19 cellular contexts compared by ENCODE assay signal in the genomic region with DNA sequence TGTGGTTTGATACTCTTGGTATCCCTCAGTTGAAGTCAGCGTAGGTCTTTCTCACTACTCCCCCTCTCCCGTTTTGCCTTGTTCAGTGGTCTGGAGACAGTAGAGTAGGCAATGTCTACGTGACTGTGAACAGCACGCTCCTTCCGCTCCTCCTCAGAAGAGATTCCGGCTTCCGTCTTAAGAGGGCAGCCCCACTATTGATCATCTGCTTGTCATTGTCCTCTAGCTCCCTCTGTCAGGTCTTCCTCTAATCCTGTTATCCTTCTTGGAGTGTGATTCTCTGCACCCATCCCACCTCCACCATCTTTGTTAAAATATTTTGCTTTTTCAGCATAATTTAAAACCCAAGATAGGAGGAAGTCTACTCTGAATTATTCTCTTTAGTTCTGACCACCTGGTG.
DNase-seq lines count a peak whose midpoint lies in the region; ATAC-seq and TF ChIP-seq lines count a peak whose summit lies in the region.
"Had no signal": no experiment of that assay in that cellular context is flagged by ENCODE, and none has a peak within 500 bp of the region (broad histone marks: within the 10 kb centered on the region; RNA-seq: fewer than 3 reads in every experiment).

No MANE protein-coding gene starts in this region.

- WGBS in iPS DF 6.9 (ENCODE audit: insufficient coverage, insufficient read length) = no CpG with 5 or more reads among the region's 7 CpGs

- H3K4me3 ChIP-seq in HCT116 (replicated peaks in 1 of 2; ENCODE audit: low read depth in 1 of 2, low read length in 2 of 2) (no peak overlapping the region), Panc1 (ENCODE audit: low read depth in 2 of 2, low read length in 2 of 2) (no peak overlapping the region), iPS DF 6.9 (ENCODE audit: low read length) (no peak overlapping the region)
- H3K4me3 ChIP-seq: ascending aorta, upper lobe of right lung had no signal

- DNase-seq in ACHN = peak; percentile 11
- peak; percentile 8 for DNase-seq in HCT116 (ENCODE audit: low read depth, low spot score)
- no peak for DNase-seq in Panc1 (ENCODE audit: low read depth, low spot score)
- peak; percentile 39 for DNase-seq in iPS DF 6.9 (ENCODE audit: low read depth, low spot score)
- no peak for DNase-seq in SW 1271 (lab: John Stamatoyannopoulos, UW)
- DNase-seq in activated T-helper 2 cell treated with anti-CD3 and anti-CD28 coated beads, Interferon-gamma antibody, Interleukin-2, Interleukin-4, amounts not matched to agents 10 μg/mL and 5 μg/mL and 100 μg/mL, durations not matched to agents 14 hours and 24 hours and 36 hours (ENCODE audit: low spot score) = no peak
- DNase-seq: activated naive CD4-positive, alpha-beta T cell treated with Interleukin-2 at 50 U/mL for 16 hours; CD8-positive, alpha-beta memory T cell; DMS79 treated with DMSO at 0.1 percent for 48 hours; Kasumi-1; NCI-H1417; NK-92 treated with Interleukin-12 subunit alpha and Interleukin-12 subunit beta, amount 100 ng/mL, for 24 hours; right cardiac atrium; T-cell; upper lobe of right lung had no signal

- no peaks in the 10 kb centered on the region for H3K9me3 Mint-ChIP-seq in activated T-helper 2 cell treated with anti-CD3 and anti-CD28 coated beads, Interferon-gamma antibody, Interleukin-2, Interleukin-4, amounts not matched to agents 10 μg/mL and 5 μg/mL and 100 μg/mL, durations not matched to agents 14 hours and 24 hours and 36 hours
- H3K9me3 Mint-ChIP-seq: stimulated activated naive CD8-positive, alpha-beta T cell treated with anti-CD3 and anti-CD28 coated beads, Interleukin-15, Interleukin-2, amounts not matched to agents 100 ng/mL and 50 ng/mL, for 24 hours; T-cell had no signal

- H3K4me3 Mint-ChIP-seq in activated T-helper 2 cell treated with anti-CD3 and anti-CD28 coated beads, Interferon-gamma antibody, Interleukin-2, Interleukin-4, amounts not matched to agents 10 μg/mL and 5 μg/mL and 100 μg/mL, durations not matched to agents 14 hours and 24 hours and 36 hours (ENCODE audit: low read depth) = no peak overlapping the region
- H3K4me3 Mint-ChIP-seq: CD8-positive, alpha-beta memory T cell; stimulated activated naive CD8-positive, alpha-beta T cell treated with anti-CD3 and anti-CD28 coated beads, Interleukin-15, Interleukin-2, amounts not matched to agents 100 ng/mL and 50 ng/mL, for 24 hours; T-cell had no signal

- H3K36me3 Mint-ChIP-seq in activated T-helper 2 cell treated with anti-CD3 and anti-CD28 coated beads, Interferon-gamma antibody, Interleukin-2, Interleukin-4, amounts not matched to agents 10 μg/mL and 5 μg/mL and 100 μg/mL, durations not matched to agents 14 hours and 24 hours and 36 hours (ENCODE audit: low read depth) = no peaks in the 10 kb centered on the region
- H3K36me3 Mint-ChIP-seq: CD8-positive, alpha-beta memory T cell; T-cell had no signal

- no peak overlapping the region for H3K9ac ChIP-seq in HCT116 (ENCODE audit: low read length)

- TF ChIP-seq RAD21 in HCT116 (IDR thresholded peaks at IDR 0.05; ENCODE audit: low read depth) = peak; percentile 33; the same call in 1 of the 2 replicates

- CTCF ChIA-PET in HCT116 (lab: Charles Lee) = no interaction called here
- CTCF ChIA-PET in Panc1 (lab: Charles Lee) = no interaction called here

- RAD21 ChIA-PET in HCT116 (lab: Charles Lee; ENCODE audit: low non-redundant PET in 1 of 2, low total read pairs in 2 of 2, uncharacterized antibody in 2 of 2, unreplicated experiment in 2 of 2) = no interaction called here

- H3K9me3 ChIP-seq in HCT116 (ENCODE audit: control insufficient read depth in 1 of 2, insufficient read depth in 1 of 2, low read depth in 1 of 2, low read length in 2 of 2) (no peaks in the 10 kb centered on the region), Panc1 (ENCODE audit: control insufficient read depth, insufficient read depth, low read depth, low read length) (no peaks in the 10 kb centered on the region), iPS DF 6.9 (ENCODE audit: control insufficient read depth, insufficient read depth, low read length) (no peaks in the 10 kb centered on the region)
- H3K9me3 ChIP-seq: ascending aorta, upper lobe of right lung had no signal

- no peak for TF ChIP-seq POLR2A in HCT116 (IDR thresholded peaks at IDR 0.05; ENCODE audit: borderline replicate concordance, extremely low read depth, insufficient read depth, insufficient read length)

- no peaks in the 10 kb centered on the region for H3K9me2 ChIP-seq in HCT116 (ENCODE audit: insufficient read depth)

- no peak overlapping the region for H3K4me2 ChIP-seq in HCT116 (ENCODE audit: low read length)

- H3K27ac ChIP-seq in HCT116 (ENCODE audit: low read depth, low read length) = no peak overlapping the region
- H3K27ac ChIP-seq in Panc1 (ENCODE audit: low read length) = no peak overlapping the region
- H3K27ac ChIP-seq in iPS DF 6.9 (ENCODE audit: low read length) = no peak overlapping the region
- H3K27ac ChIP-seq: ascending aorta, upper lobe of right lung had no signal

- H2AFZ ChIP-seq in HCT116 (ENCODE audit: low read depth, low read length, poor library complexity, severe bottlenecking) = no peak overlapping the region

- H3K36me3 ChIP-seq in HCT116 (ENCODE audit: control insufficient read depth in 1 of 2, insufficient read depth in 2 of 2, low read length in 2 of 2) (no peaks in the 10 kb centered on the region), Panc1 (ENCODE audit: control insufficient read depth, insufficient read depth, low read length) (no peaks in the 10 kb centered on the region), iPS DF 6.9 (ENCODE audit: control insufficient read depth, insufficient read depth, low read length) (no peaks in the 10 kb centered on the region)
- H3K36me3 ChIP-seq: ascending aorta, upper lobe of right lung had no signal

- H3K4me1 ChIP-seq in HCT116 (ENCODE audit: control insufficient read depth in 1 of 2, insufficient read depth in 2 of 2, low read length in 2 of 2) (no peaks in the 10 kb centered on the region), Panc1 (ENCODE audit: control insufficient read depth, insufficient read depth, low read length) (no peaks in the 10 kb centered on the region), iPS DF 6.9 (ENCODE audit: control insufficient read depth, insufficient read depth, low read length) (no peaks in the 10 kb centered on the region)
- H3K4me1 ChIP-seq: ascending aorta, upper lobe of right lung had no signal

- POLR2A ChIA-PET in HCT116 (lab: Charles Lee) (no interaction called here), Panc1 (lab: Charles Lee) (no interaction called here)

- H3K27me3 ChIP-seq in HCT116 (ENCODE audit: insufficient read depth, low read length) = no peaks in the 10 kb centered on the region
- H3K27me3 ChIP-seq in Panc1 (ENCODE audit: control insufficient read depth, insufficient read depth, low read length) = no peaks in the 10 kb centered on the region; the same call in 1 of the 2 replicates
- no peaks in the 10 kb centered on the region for H3K27me3 ChIP-seq in iPS DF 6.9 (ENCODE audit: control insufficient read depth, insufficient read depth, low read length)
- H3K27me3 ChIP-seq: ascending aorta, upper lobe of right lung had no signal

- no peaks in the 10 kb centered on the region for H3K27me3 Mint-ChIP-seq in activated T-helper 2 cell treated with anti-CD3 and anti-CD28 coated beads, Interferon-gamma antibody, Interleukin-2, Interleukin-4, amounts not matched to agents 10 μg/mL and 5 μg/mL and 100 μg/mL, durations not matched to agents 14 hours and 24 hours and 36 hours (ENCODE audit: low read depth)

- H4K20me1 ChIP-seq in HCT116 (ENCODE audit: insufficient read depth) = no peaks in the 10 kb centered on the region

- intact Hi-C loops in HCT116 (cut with micrococcal nuclease) = no loop called here
- intact Hi-C loops in Panc1 (cut with micrococcal nuclease; ENCODE audit: unreplicated experiment) = no loop called here
- intact Hi-C loops in activated T-helper 2 cell treated with anti-CD3 and anti-CD28 coated beads, Interferon-gamma antibody, Interleukin-2, Interleukin-4, amounts not matched to agents 10 μg/mL and 5 μg/mL and 100 μg/mL, durations not matched to agents 14 hours and 24 hours and 36 hours (cut with micrococcal nuclease) = no loop called here

- in situ Hi-C loops in ACHN (cut with HindIII; ENCODE audit: low pct_ligation_motif_present, low pct_unique_long_range_greater_than_20kb, low sequenced_read_pairs) = no loop called here
- in situ Hi-C loops in Panc1 (cut with HindIII; ENCODE audit: low pct_unique_long_range_greater_than_20kb, low sequenced_read_pairs) = no loop called here

- H3K4me1 Mint-ChIP-seq in activated T-helper 2 cell treated with anti-CD3 and anti-CD28 coated beads, Interferon-gamma antibody, Interleukin-2, Interleukin-4, amounts not matched to agents 10 μg/mL and 5 μg/mL and 100 μg/mL, durations not matched to agents 14 hours and 24 hours and 36 hours (ENCODE audit: low read depth) = no peaks in the 10 kb centered on the region
- H3K4me1 Mint-ChIP-seq: CD8-positive, alpha-beta memory T cell; T-cell had no signal

- H3K79me2 ChIP-seq in HCT116 (ENCODE audit: insufficient read depth, low read length) = no peaks in the 10 kb centered on the region

- TF ChIP-seq CTCF in HCT116 (IDR thresholded peaks at IDR 0.05 in 2 of 3, conservative IDR thresholded peaks at IDR 0.05 in 1 of 3; ENCODE audit: borderline replicate concordance in 1 of 3, insufficient read depth in 1 of 3, low read depth in 2 of 3, low read length in 2 of 3) = peak in 2 of 3 experiments; percentile 24 to 57; a peak in 2 of 6 replicates
- TF ChIP-seq CTCF in Panc1 (IDR thresholded peaks at IDR 0.05) = peak; percentile 13

- no TSS peak for BruUV-seq in HCT116 (replicated peaks; lab: Mats Ljungman, UMichigan)
- no TSS peak for BruUV-seq in Panc1 (replicated peaks; lab: Mats Ljungman, UMichigan)

- no peak overlapping the region for H3K27ac Mint-ChIP-seq in activated T-helper 2 cell treated with anti-CD3 and anti-CD28 coated beads, Interferon-gamma antibody, Interleukin-2, Interleukin-4, amounts not matched to agents 10 μg/mL and 5 μg/mL and 100 μg/mL, durations not matched to agents 14 hours and 24 hours and 36 hours
- H3K27ac Mint-ChIP-seq: CD8-positive, alpha-beta memory T cell; stimulated activated naive CD8-positive, alpha-beta T cell treated with anti-CD3 and anti-CD28 coated beads, Interleukin-15, Interleukin-2, amounts not matched to agents 100 ng/mL and 50 ng/mL, for 24 hours; T-cell had no signal

- ATAC-seq in HCT116 = peak; percentile 64
- no peak for ATAC-seq in Panc1
- no peak for ATAC-seq in HG02623 (IDR thresholded peaks at IDR 0.05; ENCODE audit: unreplicated experiment)
- no peak for ATAC-seq in HG03521 (IDR thresholded peaks at IDR 0.05; ENCODE audit: unreplicated experiment)
- ATAC-seq: right cardiac atrium, T-cell, upper lobe of right lung had no signal

Comparison
In these comparisons a context has a peak if more than half of its experiments do, and no peak if none do; other contexts are left out.
1. DNase-seq: peak in ACHN (single experiment), HCT116 (single experiment) and iPS DF 6.9 (single experiment); none in Panc1 (single experiment), SW 1271 (0 of 2) and activated T-helper 2 cell treated with anti-CD3 and anti-CD28 coated beads, Interferon-gamma antibody, Interleukin-2, Interleukin-4, amounts not matched to agents 10 μg/mL and 5 μg/mL and 100 μg/mL, durations not matched to agents 14 hours and 24 hours and 36 hours (single experiment).